ENCODE assay signal across 29 cellular contexts in genomic region chr4:84341559-84341958, GRCh38.
"Had no signal": no experiment of that assay in that cellular context is flagged by ENCODE, and none has a peak within 500 bp of the region (broad histone marks: within the 10 kb centered on the region; RNA-seq: fewer than 3 reads in every experiment).

No MANE protein-coding gene starts in this region.

- H3K36me3 Mint-ChIP-seq: stimulated activated effector memory CD8-positive, alpha-beta T cell treated with anti-CD3 and anti-CD28 coated beads, Interleukin-12 subunit alpha, Interleukin-12 subunit beta, amount 100 ng/mL, for 72 hours; stimulated activated memory B cell treated with anti-CD40 and anti-IgM and Interleukin-4, amounts not matched to agents 10 μg/mL and 1 μg/mL and 100 μg/mL, for 72 hours; type B pancreatic cell had no signal

- DNase-seq: stimulated activated CD4-positive, alpha-beta T cell treated with anti-CD3 and anti-CD28 coated beads, Interleukin-2, amount 100 ng/mL, for 48 hours; stimulated activated CD4-positive, alpha-beta T cell treated with anti-CD3 and anti-CD28 coated beads, Interleukin-4, amount 100 ng/mL, for 1 hour; stimulated activated CD4-positive, alpha-beta T cell treated with anti-CD3 and anti-CD28 coated beads, Interleukin-4, amount 100 ng/mL, for 24 hours; stimulated activated CD4-positive, alpha-beta T cell treated with anti-CD3 and anti-CD28 coated beads, Interleukin-4, amount 100 ng/mL, for 4 hours; stimulated activated CD8-positive, alpha-beta memory T cell treated with anti-CD3 and anti-CD28 coated beads, Interleukin-4, amount 100 ng/mL, for 48 hours; stimulated activated naive B cell treated with anti-CD40 and anti-IgM and Interleukin-4, amounts not matched to agents 10 μg/mL and 1 μg/mL and 100 μg/mL, for 72 hours; stimulated activated naive CD4-positive, alpha-beta T cell; stimulated activated naive CD4-positive, alpha-beta T cell treated with Interleukin-2 at 50 U/mL for 16 hours; stimulated activated naive CD8-positive, alpha-beta T cell treated with anti-CD3 and anti-CD28 coated beads, Interleukin-15, amount 100 ng/mL, for 72 hours; stimulated activated naive CD8-positive, alpha-beta T cell treated with anti-CD3 and anti-CD28 coated beads, Interleukin-15, Interleukin-2, amounts not matched to agents 100 U/mL and 50 U/mL, for 24 hours; stomach; substantia nigra; testis; thyroid gland; tibial artery; transverse colon; trophoblast cell; upper lobe of left lung; upper lobe of right lung; uterus had no signal

- H3K27ac Mint-ChIP-seq: stimulated activated effector memory CD8-positive, alpha-beta T cell treated with anti-CD3 and anti-CD28 coated beads, Interleukin-12 subunit alpha, Interleukin-12 subunit beta, amount 100 ng/mL, for 72 hours; stimulated activated memory B cell treated with anti-CD40 and anti-IgM and Interleukin-4, amounts not matched to agents 10 μg/mL and 1 μg/mL and 100 μg/mL, for 72 hours; stimulated activated naive B cell treated with anti-CD40 and anti-IgM and Interleukin-4, amounts not matched to agents 10 μg/mL and 1 μg/mL and 100 μg/mL, for 72 hours; stimulated activated naive CD8-positive, alpha-beta T cell treated with anti-CD3 and anti-CD28 coated beads, Interleukin-15, amount 100 ng/mL, for 72 hours; stimulated activated naive CD8-positive, alpha-beta T cell treated with anti-CD3 and anti-CD28 coated beads, Interleukin-15, Interleukin-2, amounts not matched to agents 100 ng/mL and 50 ng/mL, for 24 hours; type B pancreatic cell had no signal

- H3K4me1 ChIP-seq: stomach, suprapubic skin, testis, thyroid gland, tibial artery, tibial nerve, transverse colon, upper lobe of left lung, upper lobe of right lung, uterus, vagina had no signal

- H3K4me1 Mint-ChIP-seq: stimulated activated effector memory CD8-positive, alpha-beta T cell treated with anti-CD3 and anti-CD28 coated beads, Interleukin-12 subunit alpha, Interleukin-12 subunit beta, amount 100 ng/mL, for 72 hours; stimulated activated memory B cell treated with anti-CD40 and anti-IgM and Interleukin-4, amounts not matched to agents 10 μg/mL and 1 μg/mL and 100 μg/mL, for 72 hours; stimulated activated naive B cell treated with anti-CD40 and anti-IgM and Interleukin-4, amounts not matched to agents 10 μg/mL and 1 μg/mL and 100 μg/mL, for 72 hours; stimulated activated naive CD8-positive, alpha-beta T cell treated with anti-CD3 and anti-CD28 coated beads, Interleukin-15, amount 100 ng/mL, for 72 hours had no signal

- H3K9me3 ChIP-seq: testis, thyroid gland, uterus had no signal

- FAIRE-seq: urothelium cell line had no signal

- ATAC-seq: stimulated activated effector memory CD8-positive, alpha-beta T cell treated with anti-CD3 and anti-CD28 coated beads, Interleukin-12 subunit alpha, Interleukin-12 subunit beta, amount 100 ng/mL, for 72 hours; stimulated activated memory B cell treated with anti-CD40 and anti-IgM and Interleukin-4, amounts not matched to agents 10 μg/mL and 1 μg/mL and 100 μg/mL, for 72 hours; stimulated activated naive B cell treated with anti-CD40 and anti-IgM and Interleukin-4, amounts not matched to agents 10 μg/mL and 1 μg/mL and 100 μg/mL, for 72 hours; stimulated activated naive CD8-positive, alpha-beta T cell treated with anti-CD3 and anti-CD28 coated beads, Interleukin-15, amount 100 ng/mL, for 72 hours; stimulated activated naive CD8-positive, alpha-beta T cell treated with anti-CD3 and anti-CD28 coated beads, Interleukin-15, Interleukin-2, amounts not matched to agents 100 U/mL and 50 U/mL, for 24 hours; upper lobe of right lung had no signal

- H3K4me3 Mint-ChIP-seq: stimulated activated effector memory CD8-positive, alpha-beta T cell treated with anti-CD3 and anti-CD28 coated beads, Interleukin-12 subunit alpha, Interleukin-12 subunit beta, amount 100 ng/mL, for 72 hours; stimulated activated memory B cell treated with anti-CD40 and anti-IgM and Interleukin-4, amounts not matched to agents 10 μg/mL and 1 μg/mL and 100 μg/mL, for 72 hours; stimulated activated naive B cell treated with anti-CD40 and anti-IgM and Interleukin-4, amounts not matched to agents 10 μg/mL and 1 μg/mL and 100 μg/mL, for 72 hours; stimulated activated naive CD8-positive, alpha-beta T cell treated with anti-CD3 and anti-CD28 coated beads, Interleukin-15, amount 100 ng/mL, for 72 hours; stimulated activated naive CD8-positive, alpha-beta T cell treated with anti-CD3 and anti-CD28 coated beads, Interleukin-15, Interleukin-2, amounts not matched to agents 100 ng/mL and 50 ng/mL, for 24 hours; type B pancreatic cell had no signal

- H3K4me3 ChIP-seq: stomach, suprapubic skin, testis, thoracic aorta, thyroid gland, tibial artery, tibial nerve, transverse colon, upper lobe of left lung, upper lobe of right lung, uterus, vagina had no signal

- H3K36me3 ChIP-seq: stomach, suprapubic skin, thoracic aorta, thyroid gland, tibial artery, tibial nerve, transverse colon, upper lobe of left lung, upper lobe of right lung, uterus, vagina had no signal

- H3K27me3 ChIP-seq: stomach, suprapubic skin, testis, thyroid gland, tibial artery, tibial nerve, transverse colon, upper lobe of left lung, upper lobe of right lung, uterus, vagina had no signal

- H3K27ac ChIP-seq: stomach, suprapubic skin, testis, thoracic aorta, thyroid gland, tibial artery, tibial nerve, transverse colon, upper lobe of left lung, upper lobe of right lung, uterus, vagina had no signal

- H3K27me3 Mint-ChIP-seq: stimulated activated naive B cell treated with anti-CD40 and anti-IgM and Interleukin-4, amounts not matched to agents 10 μg/mL and 1 μg/mL and 100 μg/mL, for 72 hours; stimulated activated naive CD8-positive, alpha-beta T cell treated with anti-CD3 and anti-CD28 coated beads, Interleukin-15, amount 100 ng/mL, for 72 hours; type B pancreatic cell had no signal
